10 cellular contexts compared by ENCODE assay signal in the genomic region with DNA sequence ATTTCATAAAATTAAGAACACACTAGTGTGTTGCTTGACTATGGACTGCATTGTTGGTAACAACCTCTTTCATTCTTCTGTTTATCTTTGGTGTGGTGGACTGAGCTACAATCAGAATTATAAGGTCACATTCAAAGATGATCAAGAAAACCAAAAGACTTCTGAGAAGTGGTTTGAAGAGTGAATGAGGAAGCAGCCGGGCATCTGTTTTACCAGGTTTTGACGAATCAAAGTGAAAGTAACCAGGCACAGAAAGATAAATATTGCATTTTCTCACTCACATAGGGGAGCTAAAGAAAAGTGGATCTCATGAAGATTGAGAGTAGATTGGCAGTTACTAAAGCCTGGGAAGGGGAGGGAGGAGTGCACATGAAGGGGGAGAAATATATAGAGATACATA.
A peak's percentile ranks its signal among the peaks of the same experiment; 100 is the strongest.
DNase-seq lines count a peak whose midpoint lies in the region; ATAC-seq and TF ChIP-seq lines count a peak whose summit lies in the region.
"Had no signal": no experiment of that assay in that cellular context is flagged by ENCODE, and none has a peak within 500 bp of the region (broad histone marks: within the 10 kb centered on the region; RNA-seq: fewer than 3 reads in every experiment).

No MANE protein-coding gene starts in this region.

- no peaks in the 10 kb centered on the region for H3K27me3 ChIP-seq in uterus

- H3K4me1 ChIP-seq in uterus: no peaks in the 10 kb centered on the region

- no peak for TF ChIP-seq POLR2A in uterus (IDR thresholded peaks at IDR 0.05)

- DNase-seq in stimulated activated naive CD8-positive, alpha-beta T cell treated with anti-CD3 and anti-CD28 coated beads, Interleukin-15, Interleukin-2, amounts not matched to agents 100 U/mL and 50 U/mL, for 24 hours: no peak
- peak; percentile 40 for DNase-seq in M059J (ENCODE audit: low read depth)
- DNase-seq in central memory CD8-positive, alpha-beta T cell (ENCODE audit: low spot score in 2 of 2): no peak
- no peak for DNase-seq in uterus
- DNase-seq in NCI-H187 (lab: John Stamatoyannopoulos, UW): no peak
- DNase-seq in activated CD4-positive, CD25-positive, alpha-beta regulatory T cell (lab: John Stamatoyannopoulos, UW): no peak
- DNase-seq: activated naive CD4-positive, alpha-beta T cell treated with Interleukin-2 at 50 U/mL for 16 hours; C1 segment of cervical spinal cord had no signal

- TF ChIP-seq CTCF in uterus (IDR thresholded peaks at IDR 0.05): no peak

- H3K27ac ChIP-seq in uterus: peak overlapping the region; percentile 44 to 45

- H3K9me3 Mint-ChIP-seq in stimulated activated naive CD8-positive, alpha-beta T cell treated with anti-CD3 and anti-CD28 coated beads, Interleukin-15, Interleukin-2, amounts not matched to agents 100 ng/mL and 50 ng/mL, for 24 hours: peaks cover 21% of the 10 kb centered on the region
- H3K9me3 Mint-ChIP-seq in central memory CD8-positive, alpha-beta T cell: peaks cover 13% of the 10 kb centered on the region

- H3K4me3 Mint-ChIP-seq in stimulated activated naive CD8-positive, alpha-beta T cell treated with anti-CD3 and anti-CD28 coated beads, Interleukin-15, Interleukin-2, amounts not matched to agents 100 ng/mL and 50 ng/mL, for 24 hours: peak overlapping the region; percentile 58
- peak overlapping the region; percentile 5 for H3K4me3 Mint-ChIP-seq in central memory CD8-positive, alpha-beta T cell

- peaks cover 0 to 22% of the 10 kb centered on the region in 2 donors for H3K9me3 ChIP-seq in uterus

- no peaks in the 10 kb centered on the region for H3K27me3 Mint-ChIP-seq in stimulated activated naive CD8-positive, alpha-beta T cell treated with anti-CD3 and anti-CD28 coated beads, Interleukin-15, Interleukin-2, amounts not matched to agents 100 ng/mL and 50 ng/mL, for 24 hours
- no peaks in the 10 kb centered on the region for H3K27me3 Mint-ChIP-seq in central memory CD8-positive, alpha-beta T cell

- peaks cover 10% of the 10 kb centered on the region for H3K36me3 Mint-ChIP-seq in stimulated activated naive CD8-positive, alpha-beta T cell treated with anti-CD3 and anti-CD28 coated beads, Interleukin-15, Interleukin-2, amounts not matched to agents 100 ng/mL and 50 ng/mL, for 24 hours (ENCODE audit: low read depth)
- H3K36me3 Mint-ChIP-seq in central memory CD8-positive, alpha-beta T cell (ENCODE audit: insufficient read depth): no peaks in the 10 kb centered on the region

- no peak overlapping the region for H3K4me3 ChIP-seq in uterus

- no peaks in the 10 kb centered on the region for H3K36me3 ChIP-seq in uterus

- intact Hi-C loops in uterus (cut with DNase I; ENCODE audit: low total_unique reads): no loop called here

- no peak overlapping the region for H3K27ac Mint-ChIP-seq in stimulated activated naive CD8-positive, alpha-beta T cell treated with anti-CD3 and anti-CD28 coated beads, Interleukin-15, Interleukin-2, amounts not matched to agents 100 ng/mL and 50 ng/mL, for 24 hours
- H3K27ac Mint-ChIP-seq in central memory CD8-positive, alpha-beta T cell (ENCODE audit: low read depth): no peak overlapping the region

- H3K4me1 Mint-ChIP-seq in stimulated activated naive CD8-positive, alpha-beta T cell treated with anti-CD3 and anti-CD28 coated beads, Interleukin-15, Interleukin-2, amounts not matched to agents 100 ng/mL and 50 ng/mL, for 24 hours (ENCODE audit: low read depth): peaks cover 12% of the 10 kb centered on the region
- H3K4me1 Mint-ChIP-seq in central memory CD8-positive, alpha-beta T cell: no peaks in the 10 kb centered on the region

- ATAC-seq in stimulated activated naive CD8-positive, alpha-beta T cell treated with anti-CD3 and anti-CD28 coated beads, Interleukin-15, Interleukin-2, amounts not matched to agents 100 U/mL and 50 U/mL, for 24 hours: no peak
- ATAC-seq in central memory CD8-positive, alpha-beta T cell (replicated peaks; ENCODE audit: extremely low read depth, poor library complexity, severe bottlenecking): no peak
- no peak for ATAC-seq in HG03565 (IDR thresholded peaks at IDR 0.05; ENCODE audit: unreplicated experiment)
